In genomic region chr20:62985089-62985778, GRCh38 we compare ENCODE assay signal across 20 cellular contexts. TPM values are rescaled to one million over a fixed set of nuclear protein-coding genes. Genes with fewer than 3 reads are reported as not detected.
DNase-seq lines count a peak whose midpoint lies in the region; ATAC-seq and TF ChIP-seq lines count a peak whose summit lies in the region.
"Had no signal": no experiment of that assay in that cellular context is flagged by ENCODE, and none has a peak within 500 bp of the region (broad histone marks: within the 10 kb centered on the region; RNA-seq: fewer than 3 reads in every experiment).

No MANE protein-coding gene starts in this region.

- H3K27me3 ChIP-seq in WERI-Rb-1 (ENCODE audit: insufficient read depth, low read depth, severe bottlenecking), result no peaks in the 10 kb centered on the region

- H3K36me3 Mint-ChIP-seq in neural crest cell (ENCODE audit: low read depth), result no peaks in the 10 kb centered on the region
- H3K36me3 Mint-ChIP-seq in activated CD4-positive, alpha-beta T cell treated with anti-CD3 and anti-CD28 coated beads, Interleukin-2, amount 10 ng/mL, durations not matched to agents 7 days and 5 days (ENCODE audit: low read depth), result no peaks in the 10 kb centered on the region
- H3K36me3 Mint-ChIP-seq: CD14-positive monocyte, IgD-negative memory B cell had no signal

- peak overlapping the region; percentile 98 for H3K27ac Mint-ChIP-seq in neural crest cell (ENCODE audit: unreplicated experiment)
- no peak overlapping the region for H3K27ac Mint-ChIP-seq in activated CD4-positive, alpha-beta T cell treated with anti-CD3 and anti-CD28 coated beads, Interleukin-2, amount 10 ng/mL, durations not matched to agents 7 days and 5 days
- H3K27ac Mint-ChIP-seq: CD14-positive monocyte had no signal

- no peak overlapping the region for H3K4me3 ChIP-seq in WERI-Rb-1 (ENCODE audit: low read depth, low read length)
- H3K4me3 ChIP-seq: sigmoid colon had no signal

- DNase-seq in NCI-H1436 (lab: John Stamatoyannopoulos, UW), result peak; percentile 21
- DNase-seq in NCI-H1436 treated with DMSO at 0.1 percent for 48 hours (lab: John Stamatoyannopoulos, UW), result no peak
- DNase-seq in NCI-H1105 treated with DMSO at 0.1 percent for 48 hours (lab: John Stamatoyannopoulos, UW), result peak; percentile 82
- DNase-seq in WERI-Rb-1, result no peak
- no peak for DNase-seq in neural crest cell (ENCODE audit: low read depth, low spot score)
- no peak for DNase-seq in activated CD4-positive, alpha-beta T cell treated with anti-CD3 and anti-CD28 coated beads, Interleukin-2, amount 10 ng/mL, durations not matched to agents 7 days and 5 days
- no peak for DNase-seq in left lobe of liver (ENCODE audit: low spot score)
- DNase-seq in HuH-7 (ENCODE audit: low spot score), result no peak
- DNase-seq: activated CD4-positive, alpha-beta T cell treated with anti-CD3 and anti-CD28 coated beads for 48 hours; left cardiac atrium; NCI-H446 treated with DMSO at 0.1 percent for 48 hours; sigmoid colon; SK-N-SH had no signal

- CTCF ChIA-PET in activated CD4-positive, alpha-beta T cell treated with anti-CD3 and anti-CD28 coated beads, Interleukin-2, amount 10 ng/mL, durations not matched to agents 7 days and 5 days (lab: Charles Lee), result interaction anchor here (1.4 to 1.7 kb wide), 2 partner anchors 31 to 177 kb away, joined by 3 read pairs; no protein-coding TSS in a partner anchor

- no peak for ATAC-seq in left lobe of liver

- TF ChIP-seq CTCF in WERI-Rb-1 (IDR thresholded peaks at IDR 0.05; ENCODE audit: low read depth, low read length) (no peak), neural crest cell (conservative IDR thresholded peaks at IDR 0.05) (no peak)

- H3K4me1 Mint-ChIP-seq in neural crest cell, result peaks cover 32% of the 10 kb centered on the region
- H3K4me1 Mint-ChIP-seq in activated CD4-positive, alpha-beta T cell treated with anti-CD3 and anti-CD28 coated beads, Interleukin-2, amount 10 ng/mL, durations not matched to agents 7 days and 5 days, result peaks cover 25% of the 10 kb centered on the region

- H3K36me3 ChIP-seq in WERI-Rb-1, result no peaks in the 10 kb centered on the region
- H3K36me3 ChIP-seq: sigmoid colon had no signal

- peak overlapping the region; percentile 97 for H3K27ac ChIP-seq in WERI-Rb-1
- H3K27ac ChIP-seq: sigmoid colon had no signal

- H3K4me3 Mint-ChIP-seq in neural crest cell, result no peak overlapping the region
- no peak overlapping the region for H3K4me3 Mint-ChIP-seq in activated CD4-positive, alpha-beta T cell treated with anti-CD3 and anti-CD28 coated beads, Interleukin-2, amount 10 ng/mL, durations not matched to agents 7 days and 5 days

- peaks cover 17% of the 10 kb centered on the region for H3K27me3 Mint-ChIP-seq in neural crest cell (ENCODE audit: low read depth)
- peaks cover 17% of the 10 kb centered on the region for H3K27me3 Mint-ChIP-seq in activated CD4-positive, alpha-beta T cell treated with anti-CD3 and anti-CD28 coated beads, Interleukin-2, amount 10 ng/mL, durations not matched to agents 7 days and 5 days

- H3K9me3 Mint-ChIP-seq in neural crest cell, result no peaks in the 10 kb centered on the region
- no peaks in the 10 kb centered on the region for H3K9me3 Mint-ChIP-seq in activated CD4-positive, alpha-beta T cell treated with anti-CD3 and anti-CD28 coated beads, Interleukin-2, amount 10 ng/mL, durations not matched to agents 7 days and 5 days
- H3K9me3 Mint-ChIP-seq: IgD-negative memory B cell had no signal

- POLR2A ChIA-PET in activated CD4-positive, alpha-beta T cell treated with anti-CD3 and anti-CD28 coated beads, Interleukin-2, amount 10 ng/mL, durations not matched to agents 7 days and 5 days (lab: Charles Lee), result no interaction called here

- no peaks in the 10 kb centered on the region for H3K9me3 ChIP-seq in WERI-Rb-1 (ENCODE audit: severe bottlenecking)
- H3K9me3 ChIP-seq: sigmoid colon, SK-N-SH had no signal

RNA-seq across cellular contexts. Expression of gene BHLHE23, which starts 21.5 kb away (rescaled TPM):
- total RNA-seq in neural crest cell, result not detected in 2 replicates
- not detected for total RNA-seq in activated CD4-positive, alpha-beta T cell treated with anti-CD3 and anti-CD28 coated beads, Interleukin-2, amount 10 ng/mL, durations not matched to agents 7 days and 5 days
- not detected for total RNA-seq in left lobe of liver
- total RNA-seq: A172, Daoy, fibroblast of villous mesenchyme, left cardiac atrium, mononuclear cell, osteocyte, sigmoid colon had no signal

RNA-seq across cellular contexts. Expression of gene SLC17A9, which starts 32.7 kb away (rescaled TPM):
- total RNA-seq in neural crest cell, result 1.2 and 1.4 TPM in 2 replicates
- total RNA-seq in activated CD4-positive, alpha-beta T cell treated with anti-CD3 and anti-CD28 coated beads, Interleukin-2, amount 10 ng/mL, durations not matched to agents 7 days and 5 days, result 10 to 100 TPM; 11.6 to 12.6 TPM
- 125 TPM for total RNA-seq in left lobe of liver
- total RNA-seq: A172, osteocyte had no signal

RNA-seq across cellular contexts. Expression of gene GID8, which starts 47.3 kb away (rescaled TPM):
- total RNA-seq in neural crest cell, result 62.3 and 65.6 TPM in 2 replicates
- 10 to 100 TPM; 32.5 to 35.1 TPM for total RNA-seq in activated CD4-positive, alpha-beta T cell treated with anti-CD3 and anti-CD28 coated beads, Interleukin-2, amount 10 ng/mL, durations not matched to agents 7 days and 5 days
- 19.3 TPM for total RNA-seq in left lobe of liver

RNA-seq across cellular contexts. Expression of gene DIDO1, which starts 58.9 kb away (rescaled TPM):
- total RNA-seq in neural crest cell, result 72.0 TPM in 2 replicates
- total RNA-seq in activated CD4-positive, alpha-beta T cell treated with anti-CD3 and anti-CD28 coated beads, Interleukin-2, amount 10 ng/mL, durations not matched to agents 7 days and 5 days, result 10 to 100 TPM; 78.3 to 79.4 TPM
- total RNA-seq in left lobe of liver, result 22.8 TPM

Comparison
In these comparisons a context has a peak if more than half of its experiments do, and no peak if none do; other contexts are left out.
1. DNase-seq: peak in NCI-H1436 (single experiment) and NCI-H1105 treated with DMSO at 0.1 percent for 48 hours (single experiment); none in NCI-H1436 treated with DMSO at 0.1 percent for 48 hours (single experiment), WERI-Rb-1 (single experiment), neural crest cell (single experiment), activated CD4-positive, alpha-beta T cell treated with anti-CD3 and anti-CD28 coated beads, Interleukin-2, amount 10 ng/mL, durations not matched to agents 7 days and 5 days (single experiment), left lobe of liver (single experiment) and HuH-7 (single experiment).